In genomic region chr17:11303773-11304394, GRCh38 we compare ENCODE assay signal across 9 cellular contexts.
"Had no signal": no experiment of that assay in that cellular context is flagged by ENCODE, and none has a peak within 500 bp of the region (broad histone marks: within the 10 kb centered on the region; RNA-seq: fewer than 3 reads in every experiment).

No MANE protein-coding gene starts in this region.

- DNase-seq: GM23248, GOT3, H7, H9, HCEC 1CT, HFFc6 had no signal

- ATAC-seq: GM23338, HCT116 had no signal

- H3K27ac Mint-ChIP-seq: GM23338, H9, HFFc6 had no signal

- H3K4me1 ChIP-seq: HAP-1 had no signal

- H3K4me3 Mint-ChIP-seq: GM23338, H9, HFFc6 had no signal

- H3K27ac ChIP-seq: GM23248 had no signal

- H3K4me3 ChIP-seq: GM23248, GM23338, HAP-1 had no signal

- H3K4me1 Mint-ChIP-seq: GM23338 had no signal

- H3K36me3 ChIP-seq: HAP-1 had no signal

- H3K9me3 Mint-ChIP-seq: GM23338 had no signal

- H3K9me3 ChIP-seq: HAP-1 had no signal
